26 cellular contexts compared by ENCODE assay signal in genomic region chr4:10035130-10035529, GRCh38.
"Had no signal": no experiment of that assay in that cellular context is flagged by ENCODE, and none has a peak within 500 bp of the region (broad histone marks: within the 10 kb centered on the region; RNA-seq: fewer than 3 reads in every experiment).

No MANE protein-coding gene starts in this region.

- ATAC-seq: activated CD8-positive, alpha-beta memory T cell treated with anti-CD3 and anti-CD28 coated beads, Interleukin-2, amount 10 ng/mL, durations not matched to agents 7 days and 5 days; activated CD8-positive, alpha-beta T cell treated with anti-CD3 and anti-CD28 coated beads for 36 hours; effector memory CD8-positive, alpha-beta T cell; gastrocnemius medialis; lower lobe of right lung; mucosa of descending colon had no signal

- H3K4me3 Mint-ChIP-seq: activated CD4-positive, alpha-beta T cell treated with anti-CD3 and anti-CD28 coated beads, Interleukin-2, amount 10 ng/mL, durations not matched to agents 7 days and 5 days; activated CD8-positive, alpha-beta memory T cell treated with anti-CD3 and anti-CD28 coated beads, Interleukin-2, amount 10 ng/mL, durations not matched to agents 7 days and 5 days; activated CD8-positive, alpha-beta T cell treated with anti-CD3 and anti-CD28 coated beads for 36 hours; activated naive CD4-positive, alpha-beta T cell treated with anti-CD3 and anti-CD28 coated beads, Interleukin-2, amount 50 U/mL, for 24 hours; effector memory CD8-positive, alpha-beta T cell; nephron progenitor cell had no signal

- H3K9me3 Mint-ChIP-seq: activated CD4-positive, alpha-beta T cell treated with anti-CD3 and anti-CD28 coated beads, Interleukin-2, amount 10 ng/mL, durations not matched to agents 7 days and 5 days; activated CD8-positive, alpha-beta T cell treated with anti-CD3 and anti-CD28 coated beads for 36 hours; activated naive CD4-positive, alpha-beta T cell treated with anti-CD3 and anti-CD28 coated beads, Interleukin-2, amount 50 U/mL, for 24 hours; effector memory CD8-positive, alpha-beta T cell; nephron progenitor cell had no signal

- DNase-seq: activated CD4-positive, alpha-beta T cell treated with anti-CD3 and anti-CD28 coated beads, Interleukin-2, amount 10 ng/mL, durations not matched to agents 7 days and 5 days; activated CD4-positive, CD25-positive, alpha-beta regulatory T cell treated with anti-CD3 and anti-CD28 coated beads, Interleukin-2, amount 50 U/mL, for 72 hours; activated CD8-positive, alpha-beta memory T cell treated with anti-CD3 and anti-CD28 coated beads, Interleukin-2, amount 10 ng/mL, durations not matched to agents 7 days and 5 days; activated CD8-positive, alpha-beta T cell treated with anti-CD3 and anti-CD28 coated beads for 36 hours; activated gamma-delta T cell treated with Interleukin-2 at 50 U/mL for 16 hours; activated T-cell treated with anti-CD3 and anti-CD28 coated beads for 4 hours; anterior cingulate cortex; brain microvascular endothelial cell; central memory CD4-positive, alpha-beta T cell; dorsolateral prefrontal cortex; effector memory CD8-positive, alpha-beta T cell; head of caudate nucleus; hypothalamus; lower lobe of right lung; mesendoderm; mucosa of descending colon; nephron progenitor cell; spleen; stimulated activated CD4-positive, alpha-beta T cell treated with anti-CD3 and anti-CD28 coated beads, Interleukin-4, amount 100 ng/mL, for 1 hour; stimulated activated naive CD4-positive, alpha-beta T cell; testis; trophoblast cell; uterus; WERI-Rb-1 had no signal

- H3K27me3 Mint-ChIP-seq: activated CD4-positive, alpha-beta T cell treated with anti-CD3 and anti-CD28 coated beads, Interleukin-2, amount 10 ng/mL, durations not matched to agents 7 days and 5 days had no signal

- H3K27ac Mint-ChIP-seq: activated CD4-positive, alpha-beta T cell treated with anti-CD3 and anti-CD28 coated beads, Interleukin-2, amount 10 ng/mL, durations not matched to agents 7 days and 5 days; activated CD8-positive, alpha-beta memory T cell treated with anti-CD3 and anti-CD28 coated beads, Interleukin-2, amount 10 ng/mL, durations not matched to agents 7 days and 5 days; activated CD8-positive, alpha-beta T cell treated with anti-CD3 and anti-CD28 coated beads for 36 hours; activated naive CD4-positive, alpha-beta T cell treated with anti-CD3 and anti-CD28 coated beads, Interleukin-2, amount 50 U/mL, for 24 hours; effector memory CD8-positive, alpha-beta T cell; nephron progenitor cell had no signal

- H3K36me3 Mint-ChIP-seq: activated CD8-positive, alpha-beta memory T cell treated with anti-CD3 and anti-CD28 coated beads, Interleukin-2, amount 10 ng/mL, durations not matched to agents 7 days and 5 days had no signal
